Comparison of ENCODE assay signal across 2 cellular contexts in genomic region chr13:51467730-51468129, GRCh38.
TF ChIP-seq lines count a peak whose summit lies in the region.

No MANE protein-coding gene starts in this region.

TF ChIP-seq in K562, 482 proteins besides CTCF, POLR2A, EP300 and RAD21:
- TF ChIP-seq CHCHD3 (CRISPR knock-in tag; IDR thresholded peaks at IDR 0.05) (no peak), ZNF398 (CRISPR knock-in tag; IDR thresholded peaks at IDR 0.05) (no peak), DACH1 (IDR thresholded peaks at IDR 0.05; ENCODE audit: partially characterized antibody) (peak; percentile 50)

TF ChIP-seq in GM23338, 12 proteins besides CTCF, POLR2A, EP300 and RAD21:
- no peak for TF ChIP-seq EZH2 (IDR thresholded peaks at IDR 0.05; ENCODE audit: low read depth, unreplicated experiment)
- TF ChIP-seq NANOG (IDR thresholded peaks at IDR 0.05; ENCODE audit: borderline replicate concordance): no peak
- TF ChIP-seq REST (IDR thresholded peaks at IDR 0.05; ENCODE audit: unreplicated experiment): no peak
- no peak for TF ChIP-seq JUNB (IDR thresholded peaks at IDR 0.05; ENCODE audit: unreplicated experiment)
- TF ChIP-seq ZNF331 (CRISPR knock-in tag; IDR thresholded peaks at IDR 0.05; ENCODE audit: low read depth): no peak
- TF ChIP-seq EZH2phosphoT487 (IDR thresholded peaks at IDR 0.05; ENCODE audit: unreplicated experiment): no peak
- TF ChIP-seq ZNF462 (CRISPR knock-in tag; IDR thresholded peaks at IDR 0.05): no peak
- no peak for TF ChIP-seq POLR2AphosphoS5 (IDR thresholded peaks at IDR 0.05; ENCODE audit: low read depth)
- no peak for TF ChIP-seq ZNF114 (CRISPR knock-in tag; IDR thresholded peaks at IDR 0.05)
- no peak for TF ChIP-seq CREB1 (CRISPR knock-in tag; IDR thresholded peaks at IDR 0.05; ENCODE audit: low read depth)
- TF ChIP-seq STAT1 (IDR thresholded peaks at IDR 0.05; ENCODE audit: unreplicated experiment): no peak
- no peak for TF ChIP-seq ETS1 (IDR thresholded peaks at IDR 0.05)
